In genomic region chr7:116101709-116102108, GRCh38 we compare ENCODE assay signal across 25 cellular contexts.
A peak's percentile ranks its signal among the peaks of the same experiment; 100 is the strongest.
DNase-seq lines count a peak whose midpoint lies in the region; TF ChIP-seq lines count a peak whose summit lies in the region.
"Had no signal": no experiment of that assay in that cellular context is flagged by ENCODE, and none has a peak within 500 bp of the region (broad histone marks: within the 10 kb centered on the region; RNA-seq: fewer than 3 reads in every experiment).

No MANE protein-coding gene starts in this region.

- DNase-seq in GM04504 (ENCODE audit: low read depth) (peak; percentile 6), SK-N-MC (ENCODE audit: low read depth, low spot score) (no peak), fibroblast of lung (ENCODE audit: low read depth in 2 of 2) (peak; percentile 23 to 67), NCI-H1092 treated with DMSO at 0.1 percent for 48 hours (lab: John Stamatoyannopoulos, UW) (no peak), hypothalamus (lab: John Stamatoyannopoulos, UW) (no peak), epidermal melanocyte (ENCODE audit: insufficient read length, low spot score) (no peak), anterior cingulate cortex (lab: John Stamatoyannopoulos, UW) (no peak)
- DNase-seq: activated CD4-positive, alpha-beta memory T cell treated with anti-CD3 and anti-CD28 coated beads for 36 hours; activated CD8-positive, alpha-beta memory T cell treated with anti-CD3 and anti-CD28 coated beads, Interleukin-2, amount 50 U/mL, for 48 hours; activated naive CD4-positive, alpha-beta T cell treated with anti-CD3 and anti-CD28 coated beads, Interleukin-2, amount 50 U/mL, for 16 hours; CD4-positive, alpha-beta T cell; dorsolateral prefrontal cortex; foreskin keratinocyte; heart left ventricle; KBM-7; kidney glomerular epithelial cell; NCI-H1436; NCI-H2081 treated with DMSO at 0.1 percent for 48 hours; NCI-H345; nephron progenitor cell; stimulated activated CD4-positive, alpha-beta T cell treated with anti-CD3 and anti-CD28 coated beads, Interleukin-2, amount 100 ng/mL, for 24 hours; T-helper 1 cell; trophoblast cell had no signal

- no peaks in the 10 kb centered on the region for H3K36me3 ChIP-seq in SK-N-MC (ENCODE audit: insufficient read depth, low read length)
- H3K36me3 ChIP-seq in fibroblast of lung (ENCODE audit: control insufficient read depth, insufficient read depth, low read length): no peaks in the 10 kb centered on the region
- H3K36me3 ChIP-seq: HAP-1, heart left ventricle had no signal

- H3K27ac ChIP-seq in SK-N-MC (peak overlapping the region; percentile 32; the same call in 1 of the 2 replicates), fibroblast of lung (ENCODE audit: insufficient read depth, low read length) (no peak overlapping the region)
- H3K27ac ChIP-seq: dorsolateral prefrontal cortex, foreskin keratinocyte, heart left ventricle, parathyroid adenoma had no signal

- no peaks in the 10 kb centered on the region for H3K79me2 ChIP-seq in fibroblast of lung (ENCODE audit: control insufficient read depth, insufficient read depth, low read length)
- H3K79me2 ChIP-seq: parathyroid adenoma had no signal

- no peak for TF ChIP-seq CTCF in fibroblast of lung (conservative IDR thresholded peaks at IDR 0.05 in 1 of 2, IDR thresholded peaks at IDR 0.05 in 1 of 2; ENCODE audit: low read depth in 1 of 2, low read length in 2 of 2)

- no peaks in the 10 kb centered on the region for H4K20me1 ChIP-seq in fibroblast of lung (ENCODE audit: control insufficient read depth, extremely low read depth, insufficient read depth, low read length)

- H3K9ac ChIP-seq in SK-N-MC (ENCODE audit: insufficient read length) (no peak overlapping the region), fibroblast of lung (ENCODE audit: insufficient read depth, low read length) (no peak overlapping the region)
- H3K9ac ChIP-seq: parathyroid adenoma had no signal

- no peak overlapping the region for H3K4me2 ChIP-seq in fibroblast of lung (ENCODE audit: extremely low read depth, insufficient read depth, low read length)

- H3K4me1 ChIP-seq in fibroblast of lung (ENCODE audit: control insufficient read depth, extremely low read depth, insufficient read depth, low read length): no peaks in the 10 kb centered on the region
- H3K4me1 ChIP-seq: HAP-1, heart left ventricle, parathyroid adenoma had no signal

- H2AFZ ChIP-seq in fibroblast of lung (ENCODE audit: low read length): no peak overlapping the region
- H2AFZ ChIP-seq: parathyroid adenoma had no signal

- H3K4me3 ChIP-seq in SK-N-MC: no peak overlapping the region
- no peak overlapping the region for H3K4me3 ChIP-seq in fibroblast of lung (replicated peaks in 1 of 4; ENCODE audit: control extremely low read depth in 1 of 4, insufficient read depth in 1 of 4, low read depth in 3 of 4, low read length in 4 of 4)
- H3K4me3 ChIP-seq: dorsolateral prefrontal cortex, HAP-1, heart left ventricle had no signal

- H3K27me3 ChIP-seq in fibroblast of lung (ENCODE audit: control insufficient read depth, insufficient read depth, low read length): no peaks in the 10 kb centered on the region
- H3K27me3 ChIP-seq: foreskin keratinocyte had no signal

- no peaks in the 10 kb centered on the region for H3K9me3 ChIP-seq in SK-N-MC (ENCODE audit: low read depth, low read length)
- no peaks in the 10 kb centered on the region for H3K9me3 ChIP-seq in fibroblast of lung (ENCODE audit: control insufficient read depth, insufficient read depth, low read depth, low read length)
- H3K9me3 ChIP-seq: HAP-1, heart left ventricle had no signal

Comparison
In these comparisons a context has a peak if more than half of its experiments do, and no peak if none do; other contexts are left out.
1. DNase-seq: peak in GM04504 (single experiment) and fibroblast of lung (2 of 2); none in SK-N-MC (single experiment), NCI-H1092 treated with DMSO at 0.1 percent for 48 hours (single experiment), hypothalamus (0 of 51), epidermal melanocyte (single experiment) and anterior cingulate cortex (0 of 58).